ENCODE assay signal across 22 cellular contexts in genomic region chr22:27283714-27284113, GRCh38.
DNase-seq lines count a peak whose midpoint lies in the region; ATAC-seq and TF ChIP-seq lines count a peak whose summit lies in the region.
"Had no signal": no experiment of that assay in that cellular context is flagged by ENCODE, and none has a peak within 500 bp of the region (broad histone marks: within the 10 kb centered on the region; RNA-seq: fewer than 3 reads in every experiment).

No MANE protein-coding gene starts in this region.

- TF ChIP-seq CTCF in WTC11 (IDR thresholded peaks at IDR 0.05): no peak
- no peak for TF ChIP-seq CTCF in testis (IDR thresholded peaks at IDR 0.05)
- TF ChIP-seq CTCF in GM10248 (IDR thresholded peaks at IDR 0.05; ENCODE audit: control extremely low read depth, extremely low read depth, low read depth, missing control alignments): no peak
- TF ChIP-seq CTCF in lower lobe of right lung (IDR thresholded peaks at IDR 0.05): no peak

- H3K4me1 ChIP-seq in testis (no peaks in the 10 kb centered on the region), lower lobe of right lung (no peaks in the 10 kb centered on the region)
- H3K4me1 ChIP-seq: upper lobe of left lung had no signal

- H3K27ac Mint-ChIP-seq in WTC11: no peak overlapping the region
- H3K27ac Mint-ChIP-seq: activated CD4-positive, alpha-beta T cell treated with anti-CD3 and anti-CD28 coated beads, Interleukin-2, amount 10 ng/mL, durations not matched to agents 24 days and 14 days had no signal

- TF ChIP-seq POLR2A in testis (IDR thresholded peaks at IDR 0.05): no peak

- H3K36me3 ChIP-seq in testis (ENCODE audit: low read depth, missing control alignments): no peaks in the 10 kb centered on the region
- H3K36me3 ChIP-seq in lower lobe of right lung: no peaks in the 10 kb centered on the region
- H3K36me3 ChIP-seq: upper lobe of left lung had no signal

- CTCF ChIA-PET in WTC11 (lab: Charles Lee): interaction anchor here (0.6 kb wide), 1 partner anchor 201 kb away, joined by 3 read pairs; no protein-coding TSS in a partner anchor
- CTCF ChIA-PET in GM10248 (lab: Yijun Ruan, JAX): no interaction called here

- peaks cover 4% of the 10 kb centered on the region for H3K4me1 Mint-ChIP-seq in WTC11
- H3K4me1 Mint-ChIP-seq: activated CD4-positive, alpha-beta T cell treated with anti-CD3 and anti-CD28 coated beads, Interleukin-2, amount 10 ng/mL, durations not matched to agents 24 days and 14 days had no signal

- H3K27me3 Mint-ChIP-seq in WTC11 (ENCODE audit: low read depth): peaks cover 4% of the 10 kb centered on the region
- H3K27me3 Mint-ChIP-seq: activated CD4-positive, alpha-beta T cell treated with anti-CD3 and anti-CD28 coated beads, Interleukin-2, amount 10 ng/mL, durations not matched to agents 24 days and 14 days had no signal

- H3K27ac ChIP-seq in testis (no peak overlapping the region), lower lobe of right lung (no peak overlapping the region)
- H3K27ac ChIP-seq: PC-9, upper lobe of left lung had no signal

- no peak overlapping the region for H3K4me3 Mint-ChIP-seq in WTC11
- H3K4me3 Mint-ChIP-seq: activated CD4-positive, alpha-beta T cell treated with anti-CD3 and anti-CD28 coated beads, Interleukin-2, amount 10 ng/mL, durations not matched to agents 24 days and 14 days; brain had no signal

- H3K9me3 ChIP-seq in testis (no peaks in the 10 kb centered on the region), lower lobe of right lung (no peaks in the 10 kb centered on the region)

- POLR2A ChIA-PET in WTC11 (lab: Charles Lee) (no interaction called here), GM10248 (lab: Yijun Ruan, JAX) (no interaction called here)

- H3K27me3 ChIP-seq in testis (no peaks in the 10 kb centered on the region), lower lobe of right lung (ENCODE audit: low read depth) (no peaks in the 10 kb centered on the region)
- H3K27me3 ChIP-seq: upper lobe of left lung had no signal

- peaks cover 6% of the 10 kb centered on the region for H3K36me3 Mint-ChIP-seq in WTC11

- H3K4me3 ChIP-seq in testis: no peak overlapping the region
- H3K4me3 ChIP-seq in lower lobe of right lung: no peak overlapping the region
- H3K4me3 ChIP-seq: PC-9, upper lobe of left lung had no signal

- peaks cover 21% of the 10 kb centered on the region for H3K9me3 Mint-ChIP-seq in WTC11
- H3K9me3 Mint-ChIP-seq: activated CD4-positive, alpha-beta T cell treated with anti-CD3 and anti-CD28 coated beads, Interleukin-2, amount 10 ng/mL, durations not matched to agents 24 days and 14 days had no signal

- DNase-seq in NCI-H82 (lab: John Stamatoyannopoulos, UW) (peak; percentile 2), NCI-H82 treated with DMSO at 0.1 percent for 48 hours (lab: John Stamatoyannopoulos, UW; ENCODE audit: unreplicated experiment) (no peak), NAMALWA (ENCODE audit: low spot score) (peak; percentile 84), WTC11 (ENCODE audit: low spot score) (no peak), testis (peak; percentile 54), NCI-H69 (lab: John Stamatoyannopoulos, UW) (no peak), GM10248 (ENCODE audit: extremely low spot score) (no peak), lower lobe of right lung (no peak)
- DNase-seq: 8988T; activated CD4-positive, alpha-beta T cell treated with anti-CD3 and anti-CD28 coated beads, Interleukin-2, amount 10 ng/mL, durations not matched to agents 24 days and 14 days; activated naive CD4-positive, alpha-beta T cell; activated T-cell treated with anti-CD3 and anti-CD28 coated beads, Interleukin-2, amount 50 U/mL, for 48 hours; AML-193; DMS79; left colon; mesenchymal stem cell; NCI-H2029 treated with DMSO at 0.1 percent for 48 hours; PC-9; SHP77 treated with DMSO at 0.1 percent for 48 hours; T-helper 1 cell; upper lobe of left lung had no signal

- WGBS in testis, 2 donors: 60 to 66% methylated on average over 6 of the region's 6 CpGs

- ATAC-seq in WTC11: no peak
- ATAC-seq in lower lobe of right lung: no peak
- ATAC-seq: left colon had no signal

- intact Hi-C loops in testis (cut with DNase I; ENCODE audit: low total_unique reads): no loop called here
- intact Hi-C loops in lower lobe of right lung (cut with DNase I): no loop called here

TF ChIP-seq in WTC11, 78 proteins besides CTCF, POLR2A, EP300 and RAD21:
- TF ChIP-seq MLX (CRISPR knock-in tag; IDR thresholded peaks at IDR 0.05): no peak
- TF ChIP-seq NFYB (CRISPR knock-in tag; conservative IDR thresholded peaks at IDR 0.05; ENCODE audit: low read depth): peak; percentile 36; the same call in 1 of the 2 replicates
TF ChIP-seq in WTC11: peak in this region for 1.

Comparison
In these comparisons a context has a peak if more than half of its experiments do, and no peak if none do; other contexts are left out.
1. DNase-seq: peak in NCI-H82 (single experiment), NAMALWA (single experiment) and testis (single experiment); none in NCI-H82 treated with DMSO at 0.1 percent for 48 hours (single experiment), WTC11 (single experiment), NCI-H69 (single experiment), GM10248 (single experiment) and lower lobe of right lung (single experiment).